ENCODE assay signal across 34 cellular contexts in genomic region chr12:69092137-69092536, GRCh38.
"Had no signal": no experiment of that assay in that cellular context is flagged by ENCODE, and none has a peak within 500 bp of the region (broad histone marks: within the 10 kb centered on the region; RNA-seq: fewer than 3 reads in every experiment).

No MANE protein-coding gene starts in this region.

- H3K4me3 ChIP-seq: adrenal gland, body of pancreas, breast epithelium had no signal

- H3K27ac ChIP-seq: adrenal gland, body of pancreas, brain microvascular endothelial cell, breast epithelium, VCaP had no signal

- H3K9me3 Mint-ChIP-seq: activated B cell treated with CpG ODN at 0.5 μM for 24 hours; activated CD4-positive, alpha-beta memory T cell treated with anti-CD3 and anti-CD28 coated beads for 36 hours; activated CD4-positive, alpha-beta T cell treated with anti-CD3 and anti-CD28 coated beads, Interleukin-2, amount 10 ng/mL, durations not matched to agents 24 days and 14 days; activated CD8-positive, alpha-beta T cell treated with anti-CD3 and anti-CD28 coated beads for 36 hours; activated naive CD4-positive, alpha-beta T cell treated with anti-CD3 and anti-CD28 coated beads for 36 hours; activated naive CD4-positive, alpha-beta T cell treated with anti-CD3 and anti-CD28 coated beads, Interleukin-2, amount 50 U/mL, for 72 hours; activated naive CD8-positive, alpha-beta T cell treated with anti-CD3 and anti-CD28 coated beads for 36 hours; activated T-cell treated with anti-CD3 and anti-CD28 coated beads, Interleukin-2, amount 50 U/mL, for 4 hours; activated T-cell treated with anti-CD3 and anti-CD28 coated beads, Interleukin-2, amount 50 U/mL, for 72 hours; activated T-helper 1 cell treated with anti-CD3 and anti-CD28 coated beads, Interleukin-12 subunit alpha, Interleukin-12 subunit beta, Interleukin-2, Interleukin-4 antibody, amounts not matched to agents 30 ng/mL and 10 ng/mL and 1 ng/mL, durations not matched to agents 14 hours and 24 hours and 36 hours; activated T-helper 17 cell treated with anti-CD3 and anti-CD28 coated beads, Interleukin-2, amount 50 U/mL, for 72 hours; T-helper 1 cell treated with Interleukin-12 subunit alpha and Interleukin-12 subunit beta and Interleukin-4 antibody, amounts not matched to agents 30 μg/mL and 1 μg/mL, for 36 hours; T-helper 2 cell treated with Interferon-gamma antibody and Interleukin-4, amounts not matched to agents 5 μg/mL and 100 μg/mL, for 36 hours had no signal

- DNase-seq: activated B cell treated with CpG ODN at 0.5 μM for 24 hours; activated CD4-positive, alpha-beta memory T cell treated with anti-CD3 and anti-CD28 coated beads for 36 hours; activated CD4-positive, alpha-beta T cell treated with anti-CD3 and anti-CD28 coated beads for 4 hours; activated CD4-positive, alpha-beta T cell treated with anti-CD3 and anti-CD28 coated beads, Interleukin-2, amount 10 ng/mL, durations not matched to agents 24 days and 14 days; activated CD4-positive, alpha-beta T cell treated with anti-CD3 and anti-CD28 coated beads, Interleukin-2, amount 50 U/mL, for 1 hour; activated CD4-positive, alpha-beta T cell treated with anti-CD3 and anti-CD28 coated beads, Interleukin-2, amount 50 U/mL, for 4 hours; activated CD4-positive, CD25-positive, alpha-beta regulatory T cell treated with anti-CD3 and anti-CD28 coated beads, Interleukin-2, amount 50 U/mL, for 72 hours; activated CD8-positive, alpha-beta memory T cell treated with anti-CD3 and anti-CD28 coated beads, Interleukin-2, amount 50 U/mL, for 4 hours; activated CD8-positive, alpha-beta T cell treated with anti-CD3 and anti-CD28 coated beads for 36 hours; activated effector memory CD4-positive, alpha-beta T cell treated with anti-CD3 and anti-CD28 coated beads, Interleukin-2, amount 50 U/mL, for 16 hours; activated gamma-delta T cell treated with Interleukin-2 at 50 U/mL for 16 hours; activated naive CD4-positive, alpha-beta T cell; activated naive CD4-positive, alpha-beta T cell treated with anti-CD3 and anti-CD28 coated beads for 36 hours; activated naive CD4-positive, alpha-beta T cell treated with anti-CD3 and anti-CD28 coated beads, Interleukin-2, amount 50 U/mL, for 16 hours; activated naive CD8-positive, alpha-beta T cell treated with anti-CD3 and anti-CD28 coated beads for 36 hours; activated T-cell treated with anti-CD3 and anti-CD28 coated beads for 4 hours; activated T-cell treated with anti-CD3 and anti-CD28 coated beads, Interleukin-2, amount 50 U/mL, for 1 hour; activated T-cell treated with anti-CD3 and anti-CD28 coated beads, Interleukin-2, amount 50 U/mL, for 4 hours; activated T-cell treated with anti-CD3 and anti-CD28 coated beads, Interleukin-2, amount 50 U/mL, for 72 hours; adrenal gland; amniotic stem cell; aorta; body of pancreas; brain microvascular endothelial cell; central memory CD4-positive, alpha-beta T cell; T-helper 2 cell; T-helper 9 cell had no signal

- H3K36me3 ChIP-seq: adrenal gland, brain microvascular endothelial cell, breast epithelium had no signal

- H3K4me3 Mint-ChIP-seq: activated B cell treated with CpG ODN at 0.5 μM for 24 hours; activated CD4-positive, alpha-beta memory T cell treated with anti-CD3 and anti-CD28 coated beads for 36 hours; activated CD4-positive, alpha-beta T cell treated with anti-CD3 and anti-CD28 coated beads, Interleukin-2, amount 10 ng/mL, durations not matched to agents 24 days and 14 days; activated CD8-positive, alpha-beta T cell treated with anti-CD3 and anti-CD28 coated beads for 36 hours; activated naive CD4-positive, alpha-beta T cell treated with anti-CD3 and anti-CD28 coated beads for 36 hours; activated naive CD8-positive, alpha-beta T cell treated with anti-CD3 and anti-CD28 coated beads for 36 hours; activated T-cell treated with anti-CD3 and anti-CD28 coated beads, Interleukin-2, amount 50 U/mL, for 4 hours; activated T-cell treated with anti-CD3 and anti-CD28 coated beads, Interleukin-2, amount 50 U/mL, for 72 hours; activated T-helper 1 cell treated with anti-CD3 and anti-CD28 coated beads, Interleukin-12 subunit alpha, Interleukin-12 subunit beta, Interleukin-2, Interleukin-4 antibody, amounts not matched to agents 30 ng/mL and 10 ng/mL and 1 ng/mL, durations not matched to agents 14 hours and 24 hours and 36 hours; activated T-helper 17 cell treated with anti-CD3 and anti-CD28 coated beads, Interleukin-2, amount 50 U/mL, for 72 hours; T-helper 1 cell treated with Interleukin-12 subunit alpha and Interleukin-12 subunit beta and Interleukin-4 antibody, amounts not matched to agents 30 μg/mL and 1 μg/mL, for 36 hours; T-helper 2 cell treated with Interferon-gamma antibody and Interleukin-4, amounts not matched to agents 5 μg/mL and 100 μg/mL, for 36 hours had no signal

- H3K27me3 ChIP-seq: adrenal gland, body of pancreas, brain microvascular endothelial cell, breast epithelium had no signal

- H3K36me3 Mint-ChIP-seq: activated CD4-positive, alpha-beta memory T cell treated with anti-CD3 and anti-CD28 coated beads for 36 hours; activated naive CD4-positive, alpha-beta T cell treated with anti-CD3 and anti-CD28 coated beads, Interleukin-2, amount 50 U/mL, for 72 hours; activated naive CD8-positive, alpha-beta T cell treated with anti-CD3 and anti-CD28 coated beads for 36 hours had no signal

- H3K27ac Mint-ChIP-seq: activated B cell treated with CpG ODN at 0.5 μM for 24 hours; activated CD4-positive, alpha-beta memory T cell treated with anti-CD3 and anti-CD28 coated beads for 36 hours; activated CD4-positive, alpha-beta T cell treated with anti-CD3 and anti-CD28 coated beads, Interleukin-2, amount 10 ng/mL, durations not matched to agents 24 days and 14 days; activated CD8-positive, alpha-beta T cell treated with anti-CD3 and anti-CD28 coated beads for 36 hours; activated naive CD4-positive, alpha-beta T cell treated with anti-CD3 and anti-CD28 coated beads for 36 hours; activated naive CD4-positive, alpha-beta T cell treated with anti-CD3 and anti-CD28 coated beads, Interleukin-2, amount 50 U/mL, for 72 hours; activated naive CD8-positive, alpha-beta T cell treated with anti-CD3 and anti-CD28 coated beads for 36 hours; activated T-cell treated with anti-CD3 and anti-CD28 coated beads, Interleukin-2, amount 50 U/mL, for 72 hours; activated T-helper 1 cell treated with anti-CD3 and anti-CD28 coated beads, Interleukin-12 subunit alpha, Interleukin-12 subunit beta, Interleukin-2, Interleukin-4 antibody, amounts not matched to agents 30 ng/mL and 10 ng/mL and 1 ng/mL, durations not matched to agents 14 hours and 24 hours and 36 hours; activated T-helper 17 cell treated with anti-CD3 and anti-CD28 coated beads, Interleukin-2, amount 50 U/mL, for 72 hours; T-helper 1 cell treated with Interleukin-12 subunit alpha and Interleukin-12 subunit beta and Interleukin-4 antibody, amounts not matched to agents 30 μg/mL and 1 μg/mL, for 36 hours; T-helper 2 cell treated with Interferon-gamma antibody and Interleukin-4, amounts not matched to agents 5 μg/mL and 100 μg/mL, for 36 hours had no signal

- H3K9me3 ChIP-seq: adrenal gland, body of pancreas, breast epithelium had no signal

- ATAC-seq: activated CD8-positive, alpha-beta T cell treated with anti-CD3 and anti-CD28 coated beads for 36 hours; activated naive CD4-positive, alpha-beta T cell treated with anti-CD3 and anti-CD28 coated beads, Interleukin-2, amount 50 U/mL, for 72 hours; activated T-cell treated with anti-CD3 and anti-CD28 coated beads, Interleukin-2, amount 50 U/mL, for 4 hours; activated T-cell treated with anti-CD3 and anti-CD28 coated beads, Interleukin-2, amount 50 U/mL, for 72 hours; activated T-helper 17 cell treated with anti-CD3 and anti-CD28 coated beads, Interleukin-2, amount 50 U/mL, for 72 hours; body of pancreas had no signal

- H3K4me1 Mint-ChIP-seq: activated B cell treated with CpG ODN at 0.5 μM for 24 hours; activated CD4-positive, alpha-beta T cell treated with anti-CD3 and anti-CD28 coated beads, Interleukin-2, amount 10 ng/mL, durations not matched to agents 24 days and 14 days; activated naive CD8-positive, alpha-beta T cell treated with anti-CD3 and anti-CD28 coated beads for 36 hours; activated T-helper 17 cell treated with anti-CD3 and anti-CD28 coated beads, Interleukin-2, amount 50 U/mL, for 72 hours had no signal

- H3K4me1 ChIP-seq: adrenal gland, body of pancreas, breast epithelium had no signal
